In genomic region chr1:67590329-67590728, GRCh38 we compare ENCODE assay signal across 12 cellular contexts.
DNase-seq lines count a peak whose midpoint lies in the region; ATAC-seq and TF ChIP-seq lines count a peak whose summit lies in the region.
"Had no signal": no experiment of that assay in that cellular context is flagged by ENCODE, and none has a peak within 500 bp of the region (broad histone marks: within the 10 kb centered on the region; RNA-seq: fewer than 3 reads in every experiment).

No MANE protein-coding gene starts in this region.

- H3K27me3 ChIP-seq in ascending aorta (no peaks in the 10 kb centered on the region), heart left ventricle (no peaks in the 10 kb centered on the region), psoas muscle (ENCODE audit: insufficient read depth in 3 of 3, low read length in 2 of 3) (no peaks in the 10 kb centered on the region)

- no peak overlapping the region for H3K4me3 ChIP-seq in ascending aorta
- H3K4me3 ChIP-seq in heart left ventricle, result no peak overlapping the region
- H3K4me3 ChIP-seq in psoas muscle, result peak overlapping the region; percentile 1

- H3K27ac ChIP-seq in ascending aorta (peak overlapping the region; percentile 79 to 90), heart left ventricle (peak overlapping the region in 11 of 12 donors; percentile 15 to 79 (median 61)), psoas muscle (peak overlapping the region; percentile 73)

- ATAC-seq in heart left ventricle (peak; percentile 79 to 90 (median 82)), psoas muscle (peak; percentile 67 to 83 (median 77)), GM18511 (IDR thresholded peaks at IDR 0.05; ENCODE audit: unreplicated experiment) (no peak)

- WGBS in heart left ventricle, 4 donors, result 2 to 17% (median 11%) methylated on average over 3 of the region's 3 CpGs
- WGBS in psoas muscle, 3 donors, result 6 to 9% (median 8%) methylated on average over 3 of the region's 3 CpGs

- no peak for TF ChIP-seq POLR2A in heart left ventricle (IDR thresholded peaks at IDR 0.05)

- peak overlapping the region in 1 of 2 donors; percentile 74 for H3K4me3 Mint-ChIP-seq in CD14-positive monocyte
- H3K4me3 Mint-ChIP-seq: CD8-positive, alpha-beta memory T cell; central memory CD8-positive, alpha-beta T cell had no signal

- peaks cover 10 to 44% of the 10 kb centered on the region in 2 donors for H3K4me1 ChIP-seq in ascending aorta
- peaks cover 0 to 49% (median 23%) of the 10 kb centered on the region in 12 donors for H3K4me1 ChIP-seq in heart left ventricle
- peaks cover 24% of the 10 kb centered on the region for H3K4me1 ChIP-seq in psoas muscle

- no peaks in the 10 kb centered on the region for H3K36me3 Mint-ChIP-seq in CD14-positive monocyte
- H3K36me3 Mint-ChIP-seq: CD8-positive, alpha-beta memory T cell had no signal

- H3K4me1 Mint-ChIP-seq in CD14-positive monocyte, result peaks cover 25% of the 10 kb centered on the region
- H3K4me1 Mint-ChIP-seq: CD8-positive, alpha-beta memory T cell; central memory CD8-positive, alpha-beta T cell had no signal

- H3K9me3 ChIP-seq in ascending aorta, result no peaks in the 10 kb centered on the region
- H3K9me3 ChIP-seq in heart left ventricle, result no peaks in the 10 kb centered on the region
- no peaks in the 10 kb centered on the region for H3K9me3 ChIP-seq in psoas muscle

- DNase-seq in ELF-1 (ENCODE audit: low read depth, low spot score) (peak; percentile 30), ascending aorta (ENCODE audit: low spot score in 2 of 2) (peak in 1 of 2 donors; percentile 86), heart left ventricle (peak in 3 of 5 donors; percentile 32 to 42 (median 37)), psoas muscle (no peak), CD14-positive monocyte (ENCODE audit: low spot score) (no peak), NCI-H526 treated with DMSO at 0.1 percent for 48 hours (lab: John Stamatoyannopoulos, UW) (no peak), epidermal melanocyte (ENCODE audit: insufficient read length, low spot score) (no peak)
- DNase-seq: CD8-positive, alpha-beta memory T cell; HCEC 1CT; NCI-H1694 treated with DMSO at 0.1 percent for 48 hours had no signal

- H3K36me3 ChIP-seq in ascending aorta (no peaks in the 10 kb centered on the region), heart left ventricle (no peaks in the 10 kb centered on the region), psoas muscle (ENCODE audit: insufficient read depth in 1 of 2, low read depth in 1 of 2) (no peaks in the 10 kb centered on the region)

- H3K9me3 Mint-ChIP-seq in CD14-positive monocyte, result peaks cover 0 to 3% (median 0%) of the 10 kb centered on the region in 7 donors
- H3K9me3 Mint-ChIP-seq: CD8-positive, alpha-beta memory T cell; central memory CD8-positive, alpha-beta T cell had no signal

- H3K27me3 Mint-ChIP-seq in CD14-positive monocyte (ENCODE audit: low read depth in 3 of 3), result peaks cover 0 to 2% (median 1%) of the 10 kb centered on the region in 3 donors

- intact Hi-C loops in ascending aorta (cut with DNase I) (loop anchor here (2.0 kb wide), 1 partner anchor 28 kb away; no protein-coding TSS in a partner anchor), heart left ventricle (cut with DNase I) (no loop called here), psoas muscle (cut with DNase I) (no loop called here), CD14-positive monocyte (cut with micrococcal nuclease) (no loop called here)

- peak overlapping the region in 2 of 7 donors; percentile 6 to 55 for H3K27ac Mint-ChIP-seq in CD14-positive monocyte
- H3K27ac Mint-ChIP-seq: CD8-positive, alpha-beta memory T cell had no signal

- TF ChIP-seq CTCF in ascending aorta (IDR thresholded peaks at IDR 0.05) (no peak), heart left ventricle (IDR thresholded peaks at IDR 0.05) (peak in 1 of 12 donors; percentile 4), psoas muscle (IDR thresholded peaks at IDR 0.05) (no peak), CD14-positive monocyte (IDR thresholded peaks at IDR 0.05) (no peak)

Comparison
In these comparisons a context has a peak if more than half of its experiments do, and no peak if none do; other contexts are left out.
1. DNase-seq: peak in ELF-1 (single experiment) and heart left ventricle (3 of 5); none in psoas muscle (0 of 2), CD14-positive monocyte (single experiment), NCI-H526 treated with DMSO at 0.1 percent for 48 hours (single experiment) and epidermal melanocyte (single experiment).
2. Peak in every context shown above with its lines, with median percentiles within 50 percentile points of each other: H3K27ac ChIP-seq.